In genomic region chr1:45243476-45244343, GRCh38 we compare ENCODE assay signal across 20 cellular contexts.
"Had no signal": no experiment of that assay in that cellular context is flagged by ENCODE, and none has a peak within 500 bp of the region (broad histone marks: within the 10 kb centered on the region; RNA-seq: fewer than 3 reads in every experiment).

No MANE protein-coding gene starts in this region.

- ATAC-seq: activated CD8-positive, alpha-beta T cell treated with anti-CD3 and anti-CD28 coated beads for 36 hours; activated T-cell treated with anti-CD3 and anti-CD28 coated beads, Interleukin-2, amount 50 U/mL, for 4 hours; lower lobe of right lung; natural killer cell; stimulated activated memory B cell treated with anti-CD40 and anti-IgM and Interleukin-4, amounts not matched to agents 10 μg/mL and 1 μg/mL and 100 μg/mL, for 72 hours; T-cell had no signal

- H3K9me3 ChIP-seq: colonic mucosa, lower lobe of right lung, testis had no signal

- H3K27ac Mint-ChIP-seq: activated CD4-positive, alpha-beta T cell treated with anti-CD3 and anti-CD28 coated beads, Interleukin-2, amount 10 ng/mL, durations not matched to agents 24 days and 14 days; activated CD8-positive, alpha-beta T cell treated with anti-CD3 and anti-CD28 coated beads for 36 hours; activated naive CD4-positive, alpha-beta T cell treated with anti-CD3 and anti-CD28 coated beads for 36 hours; natural killer cell; stimulated activated memory B cell treated with anti-CD40 and anti-IgM and Interleukin-4, amounts not matched to agents 10 μg/mL and 1 μg/mL and 100 μg/mL, for 72 hours; T-cell; type B pancreatic cell had no signal

- H3K9me3 Mint-ChIP-seq: central memory CD8-positive, alpha-beta T cell; natural killer cell had no signal

- H3K27ac ChIP-seq: colonic mucosa, lower lobe of right lung, parathyroid adenoma, sigmoid colon, testis had no signal

- H3K36me3 Mint-ChIP-seq: natural killer cell; stimulated activated memory B cell treated with anti-CD40 and anti-IgM and Interleukin-4, amounts not matched to agents 10 μg/mL and 1 μg/mL and 100 μg/mL, for 72 hours; T-cell; type B pancreatic cell had no signal

- H3K4me1 ChIP-seq: colonic mucosa, lower lobe of right lung, parathyroid adenoma, sigmoid colon, testis had no signal

- H3K4me3 ChIP-seq: colonic mucosa, lower lobe of right lung, sigmoid colon, testis had no signal

- H3K27me3 Mint-ChIP-seq: activated CD4-positive, alpha-beta T cell treated with anti-CD3 and anti-CD28 coated beads, Interleukin-2, amount 10 ng/mL, durations not matched to agents 24 days and 14 days; central memory CD8-positive, alpha-beta T cell; stimulated activated memory B cell treated with anti-CD40 and anti-IgM and Interleukin-4, amounts not matched to agents 10 μg/mL and 1 μg/mL and 100 μg/mL, for 72 hours had no signal

- H3K27me3 ChIP-seq: colonic mucosa, sigmoid colon, testis had no signal

- DNase-seq: activated CD4-positive, alpha-beta T cell treated with anti-CD3 and anti-CD28 coated beads, Interleukin-2, amount 10 ng/mL, durations not matched to agents 24 days and 14 days; activated CD8-positive, alpha-beta memory T cell treated with anti-CD3 and anti-CD28 coated beads, Interleukin-2, amount 50 U/mL, for 4 hours; activated CD8-positive, alpha-beta T cell treated with anti-CD3 and anti-CD28 coated beads for 36 hours; activated naive CD4-positive, alpha-beta T cell treated with anti-CD3 and anti-CD28 coated beads for 36 hours; activated T-cell treated with anti-CD3 and anti-CD28 coated beads, Interleukin-2, amount 50 U/mL, for 4 hours; aorta; colonic mucosa; hippocampal formation; islet precursor cell; lower lobe of right lung; natural killer cell; sigmoid colon; stimulated activated CD4-positive, alpha-beta T cell treated with anti-CD3 and anti-CD28 coated beads, Interleukin-4, amount 100 ng/mL, for 24 hours; T-cell; T1000; testis had no signal

- H3K4me3 Mint-ChIP-seq: activated CD4-positive, alpha-beta T cell treated with anti-CD3 and anti-CD28 coated beads, Interleukin-2, amount 10 ng/mL, durations not matched to agents 24 days and 14 days; activated CD8-positive, alpha-beta T cell treated with anti-CD3 and anti-CD28 coated beads for 36 hours; activated naive CD4-positive, alpha-beta T cell treated with anti-CD3 and anti-CD28 coated beads for 36 hours; activated T-cell treated with anti-CD3 and anti-CD28 coated beads, Interleukin-2, amount 50 U/mL, for 4 hours; central memory CD8-positive, alpha-beta T cell; natural killer cell; stimulated activated memory B cell treated with anti-CD40 and anti-IgM and Interleukin-4, amounts not matched to agents 10 μg/mL and 1 μg/mL and 100 μg/mL, for 72 hours; T-cell; type B pancreatic cell had no signal

- H3K4me1 Mint-ChIP-seq: central memory CD8-positive, alpha-beta T cell; natural killer cell; stimulated activated memory B cell treated with anti-CD40 and anti-IgM and Interleukin-4, amounts not matched to agents 10 μg/mL and 1 μg/mL and 100 μg/mL, for 72 hours had no signal

- H3K36me3 ChIP-seq: colonic mucosa, lower lobe of right lung, sigmoid colon had no signal
